In the genomic region with DNA sequence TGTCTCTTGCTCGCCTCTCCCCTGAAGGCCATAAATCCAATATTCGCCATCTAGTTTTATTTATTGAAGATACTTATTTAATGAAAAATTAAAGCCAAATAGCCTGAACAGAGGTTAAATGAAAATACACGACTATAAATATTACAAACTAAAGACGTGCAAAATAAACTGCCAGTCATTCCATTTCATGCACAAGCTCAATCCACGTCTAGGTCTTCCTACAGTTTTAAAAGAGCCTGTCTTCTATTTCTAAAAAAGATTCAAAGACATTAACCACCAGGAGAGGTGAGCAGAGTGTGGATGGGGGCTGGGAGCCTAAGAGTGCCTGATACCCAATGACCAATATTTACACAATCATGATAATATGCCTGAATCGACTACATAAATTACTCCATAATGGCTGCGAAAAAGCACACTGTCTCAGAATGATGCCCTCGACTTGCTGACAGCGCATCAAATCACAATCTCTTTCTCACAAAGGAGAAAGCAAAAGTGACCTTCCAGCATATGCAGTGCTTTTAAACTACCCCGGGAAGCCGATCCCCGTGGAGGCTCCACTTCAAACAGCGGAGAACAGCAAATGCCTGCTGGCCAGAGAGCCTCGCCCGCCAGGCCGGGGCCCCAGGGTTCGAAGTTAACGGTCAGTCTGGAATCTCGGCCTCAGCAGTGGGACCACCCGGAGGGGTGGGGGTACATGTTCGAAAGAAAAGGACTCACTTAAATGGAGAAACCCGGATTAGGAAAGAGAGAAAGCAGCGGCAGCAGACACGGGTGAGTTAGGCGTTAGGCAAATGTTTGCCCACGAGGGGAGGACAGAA, we compare ENCODE assay signal across 1 cellular context.
A peak's percentile ranks its signal among the peaks of the same experiment; 100 is the strongest.
TF ChIP-seq lines count a peak whose summit lies in the region.

No MANE protein-coding gene starts in this region.

TF ChIP-seq in IMR-90, 13 proteins besides CTCF, POLR2A, EP300 and RAD21 (continued from another document):
- TF ChIP-seq RCOR1 (IDR thresholded peaks at IDR 0.05; ENCODE audit: insufficient replicate concordance, low read length) (no peak), RFX5 (IDR thresholded peaks at IDR 0.05; ENCODE audit: low read depth, low read length) (no peak), MAFK (IDR thresholded peaks at IDR 0.05; ENCODE audit: low read depth, low read length) (0 out of 2 replicates have a peak, but pooled peaks have one; percentile 28), SMC3 (IDR thresholded peaks at IDR 0.05; ENCODE audit: low read depth, low read length) (no peak), MAZ (IDR thresholded peaks at IDR 0.05; ENCODE audit: borderline replicate concordance, low read depth, low read length) (no peak), MXI1 (IDR thresholded peaks at IDR 0.05; ENCODE audit: borderline replicate concordance, low read depth, low read length) (no peak)
- TF ChIP-seq, protein P1, sequence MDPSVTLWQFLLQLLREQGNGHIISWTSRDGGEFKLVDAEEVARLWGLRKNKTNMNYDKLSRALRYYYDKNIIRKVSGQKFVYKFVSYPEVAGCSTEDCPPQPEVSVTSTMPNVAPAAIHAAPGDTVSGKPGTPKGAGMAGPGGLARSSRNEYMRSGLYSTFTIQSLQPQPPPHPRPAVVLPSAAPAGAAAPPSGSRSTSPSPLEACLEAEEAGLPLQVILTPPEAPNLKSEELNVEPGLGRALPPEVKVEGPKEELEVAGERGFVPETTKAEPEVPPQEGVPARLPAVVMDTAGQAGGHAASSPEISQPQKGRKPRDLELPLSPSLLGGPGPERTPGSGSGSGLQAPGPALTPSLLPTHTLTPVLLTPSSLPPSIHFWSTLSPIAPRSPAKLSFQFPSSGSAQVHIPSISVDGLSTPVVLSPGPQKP (IDR thresholded peaks at IDR 0.05; ENCODE audit: borderline replicate concordance, low read depth, low read length) = no peak
- TF ChIP-seq, protein P2, sequence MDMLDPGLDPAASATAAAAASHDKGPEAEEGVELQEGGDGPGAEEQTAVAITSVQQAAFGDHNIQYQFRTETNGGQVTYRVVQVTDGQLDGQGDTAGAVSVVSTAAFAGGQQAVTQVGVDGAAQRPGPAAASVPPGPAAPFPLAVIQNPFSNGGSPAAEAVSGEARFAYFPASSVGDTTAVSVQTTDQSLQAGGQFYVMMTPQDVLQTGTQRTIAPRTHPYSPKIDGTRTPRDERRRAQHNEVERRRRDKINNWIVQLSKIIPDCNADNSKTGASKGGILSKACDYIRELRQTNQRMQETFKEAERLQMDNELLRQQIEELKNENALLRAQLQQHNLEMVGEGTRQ (IDR thresholded peaks at IDR 0.05; ENCODE audit: low read depth, low read length) = no peak
TF ChIP-seq in IMR-90: peak in this region for 2.
